Comparison of ENCODE assay signal across 21 cellular contexts in the genomic region with DNA sequence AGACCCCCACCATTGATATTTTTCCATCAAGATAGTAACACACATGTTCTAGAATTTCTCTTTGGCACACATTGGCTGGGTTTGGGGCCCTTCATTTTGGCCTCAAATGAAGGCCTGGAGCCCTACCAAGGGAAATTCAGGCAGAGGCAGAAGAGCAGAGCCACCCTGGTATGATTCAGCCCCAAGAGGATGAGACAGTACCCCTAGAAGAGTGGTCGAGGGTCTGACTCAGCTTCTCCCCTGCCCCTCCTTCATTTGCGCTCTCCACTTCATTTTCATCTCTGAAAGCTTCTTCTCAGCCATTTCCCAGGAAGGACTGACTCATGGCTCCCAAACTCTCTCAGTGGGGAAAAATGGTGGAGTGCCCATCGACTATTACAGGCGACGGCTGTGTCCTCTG. TPM values are rescaled to one million over a fixed set of nuclear protein-coding genes. Genes with fewer than 3 reads are reported as not detected.
DNase-seq lines count a peak whose midpoint lies in the region; ATAC-seq and TF ChIP-seq lines count a peak whose summit lies in the region.
"Had no signal": no experiment of that assay in that cellular context is flagged by ENCODE, and none has a peak within 500 bp of the region (broad histone marks: within the 10 kb centered on the region; RNA-seq: fewer than 3 reads in every experiment).

No MANE protein-coding gene starts in this region.

- no peak for TF ChIP-seq CTCF in coronary artery (IDR thresholded peaks at IDR 0.05)

- intact Hi-C loops in CD4-positive, alpha-beta memory T cell (cut with micrococcal nuclease) = no loop called here

- peaks cover 21% of the 10 kb centered on the region for H3K4me1 ChIP-seq in CD4-positive, alpha-beta memory T cell (ENCODE audit: insufficient read depth, low read length)

- no peaks in the 10 kb centered on the region for H3K27me3 Mint-ChIP-seq in activated naive CD8-positive, alpha-beta T cell treated with anti-CD3 and anti-CD28 coated beads, Interleukin-2, amount 50 U/mL, for 24 hours
- no peaks in the 10 kb centered on the region for H3K27me3 Mint-ChIP-seq in activated naive CD8-positive, alpha-beta T cell treated with anti-CD3 and anti-CD28 coated beads for 36 hours
- H3K27me3 Mint-ChIP-seq in CD4-positive, alpha-beta memory T cell = no peaks in the 10 kb centered on the region
- H3K27me3 Mint-ChIP-seq: B cell had no signal

- no peak overlapping the region for H3K27ac Mint-ChIP-seq in activated naive CD8-positive, alpha-beta T cell treated with anti-CD3 and anti-CD28 coated beads, Interleukin-2, amount 50 U/mL, for 24 hours
- H3K27ac Mint-ChIP-seq in activated naive CD8-positive, alpha-beta T cell treated with anti-CD3 and anti-CD28 coated beads for 36 hours = no peak overlapping the region
- H3K27ac Mint-ChIP-seq in CD4-positive, alpha-beta memory T cell = no peak overlapping the region
- H3K27ac Mint-ChIP-seq: B cell; CD8-positive, alpha-beta memory T cell; GM23338; HFFc6 had no signal

- H3K4me3 Mint-ChIP-seq in activated naive CD8-positive, alpha-beta T cell treated with anti-CD3 and anti-CD28 coated beads, Interleukin-2, amount 50 U/mL, for 24 hours = no peak overlapping the region
- H3K4me3 Mint-ChIP-seq in activated naive CD8-positive, alpha-beta T cell treated with anti-CD3 and anti-CD28 coated beads for 36 hours = no peak overlapping the region
- H3K4me3 Mint-ChIP-seq in CD4-positive, alpha-beta memory T cell = no peak overlapping the region
- H3K4me3 Mint-ChIP-seq: B cell; CD8-positive, alpha-beta memory T cell; GM23338; HFFc6 had no signal

- no peaks in the 10 kb centered on the region for H3K27me3 ChIP-seq in CD4-positive, alpha-beta memory T cell (ENCODE audit: insufficient read depth, low read length)
- H3K27me3 ChIP-seq: BLaER1 treated with 17β-estradiol and CSF1 and Interleukin-3, amounts not matched to agents 10 nM and 100 nM had no signal

- H3K9me3 ChIP-seq in CD4-positive, alpha-beta memory T cell (ENCODE audit: control insufficient read depth in 1 of 2, low read length in 2 of 2) = no peaks in the 10 kb centered on the region
- H3K9me3 ChIP-seq: BLaER1 treated with 17β-estradiol and CSF1 and Interleukin-3, amounts not matched to agents 10 nM and 100 nM had no signal

- CTCF ChIA-PET in CD4-positive, alpha-beta memory T cell (lab: Charles Lee; ENCODE audit: partially characterized antibody) = no interaction called here

- H3K36me3 Mint-ChIP-seq in activated naive CD8-positive, alpha-beta T cell treated with anti-CD3 and anti-CD28 coated beads, Interleukin-2, amount 50 U/mL, for 24 hours (ENCODE audit: low read depth) = no peaks in the 10 kb centered on the region
- no peaks in the 10 kb centered on the region for H3K36me3 Mint-ChIP-seq in activated naive CD8-positive, alpha-beta T cell treated with anti-CD3 and anti-CD28 coated beads for 36 hours
- H3K36me3 Mint-ChIP-seq in CD4-positive, alpha-beta memory T cell = no peaks in the 10 kb centered on the region
- H3K36me3 Mint-ChIP-seq: CD8-positive, alpha-beta memory T cell had no signal

- no peaks in the 10 kb centered on the region for H3K9me3 Mint-ChIP-seq in activated naive CD8-positive, alpha-beta T cell treated with anti-CD3 and anti-CD28 coated beads, Interleukin-2, amount 50 U/mL, for 24 hours
- H3K9me3 Mint-ChIP-seq in activated naive CD8-positive, alpha-beta T cell treated with anti-CD3 and anti-CD28 coated beads for 36 hours = no peaks in the 10 kb centered on the region
- peaks cover 0 to 1% (median 0%) of the 10 kb centered on the region in 8 donors for H3K9me3 Mint-ChIP-seq in CD4-positive, alpha-beta memory T cell
- H3K9me3 Mint-ChIP-seq: CD8-positive, alpha-beta memory T cell; GM23338; HFFc6 had no signal

- ATAC-seq in activated naive CD8-positive, alpha-beta T cell treated with anti-CD3 and anti-CD28 coated beads, Interleukin-2, amount 50 U/mL, for 24 hours = peak; percentile 65
- ATAC-seq in HG03025 (IDR thresholded peaks at IDR 0.05; ENCODE audit: low FRiP score, unreplicated experiment) = no peak
- ATAC-seq: GM23338, HCT116, HepG2 had no signal

- no peaks in the 10 kb centered on the region for H3K36me3 ChIP-seq in CD4-positive, alpha-beta memory T cell (ENCODE audit: insufficient read depth, low read length)
- H3K36me3 ChIP-seq: BLaER1 treated with 17β-estradiol and CSF1 and Interleukin-3, amounts not matched to agents 10 nM and 100 nM had no signal

- peaks cover 26% of the 10 kb centered on the region for H3K4me1 Mint-ChIP-seq in activated naive CD8-positive, alpha-beta T cell treated with anti-CD3 and anti-CD28 coated beads, Interleukin-2, amount 50 U/mL, for 24 hours
- H3K4me1 Mint-ChIP-seq in activated naive CD8-positive, alpha-beta T cell treated with anti-CD3 and anti-CD28 coated beads for 36 hours = peaks cover 5% of the 10 kb centered on the region
- H3K4me1 Mint-ChIP-seq in CD4-positive, alpha-beta memory T cell = peaks cover 15 to 25% (median 21%) of the 10 kb centered on the region in 4 donors
- H3K4me1 Mint-ChIP-seq: B cell, GM23338 had no signal

- no peak overlapping the region for H3K4me3 ChIP-seq in coronary artery
- no peak overlapping the region for H3K4me3 ChIP-seq in CD4-positive, alpha-beta memory T cell (ENCODE audit: low read length in 2 of 2)
- H3K4me3 ChIP-seq: BLaER1 treated with 17β-estradiol and CSF1 and Interleukin-3, amounts not matched to agents 10 nM and 100 nM; GM23338 had no signal

- DNase-seq in activated naive CD8-positive, alpha-beta T cell treated with anti-CD3 and anti-CD28 coated beads, Interleukin-2, amount 50 U/mL, for 24 hours = no peak
- no peak for DNase-seq in activated naive CD8-positive, alpha-beta T cell treated with anti-CD3 and anti-CD28 coated beads for 36 hours
- DNase-seq in HT1080 (ENCODE audit: low read depth) (peak; percentile 25), RPMI7951 (ENCODE audit: low read depth) (peak; percentile 17), coronary artery (ENCODE audit: low spot score) (no peak)
- no peak for DNase-seq in CD4-positive, alpha-beta memory T cell
- DNase-seq: 8988T; CD8-positive, alpha-beta memory T cell; COR-L47; DMS 273 treated with DMSO at 0.1 percent for 48 hours; DMS53; DND-41; GDM1; H7; HFFc6 had no signal

- POLR2A ChIA-PET in CD4-positive, alpha-beta memory T cell (lab: Charles Lee; ENCODE audit: partially characterized antibody) = interaction anchor here (0.7 kb wide), 1 partner anchor 9 kb away, joined by 4 read pairs; no protein-coding TSS in a partner anchor

- no peak overlapping the region for H3K27ac ChIP-seq in coronary artery
- H3K27ac ChIP-seq in CD4-positive, alpha-beta memory T cell (ENCODE audit: low read depth, low read length) = no peak overlapping the region
- H3K27ac ChIP-seq: BLaER1 treated with 17β-estradiol and CSF1 and Interleukin-3, amounts not matched to agents 10 nM and 100 nM had no signal

RNA-seq across cellular contexts. Expression of gene MAMLD1, which starts 43.4 kb away (rescaled TPM):
- total RNA-seq in activated naive CD8-positive, alpha-beta T cell treated with anti-CD3 and anti-CD28 coated beads for 36 hours = under 1 TPM; 0.48 to 0.91 TPM
- 1.7 and 3.0 TPM in 2 replicates for total RNA-seq in HT1080 (2014; rRNA removed; shearing (Covaris generic))
- polyA plus RNA-seq in HT1080 (2015; cell fraction: cytosol; rRNA removed) = 6.1 and 6.7 TPM in 2 replicates
- 8.1 and 8.8 TPM in 2 replicates for polyA plus RNA-seq in HT1080 (2015; cell fraction: nucleus; rRNA removed)
- 3.4 and 5.2 TPM in 2 replicates for total RNA-seq in RPMI7951 (2014; rRNA removed; shearing (Covaris generic))
- total RNA-seq in CD4-positive, alpha-beta memory T cell = 1 to 10 TPM; 1.1 to 1.4 TPM
- polyA plus RNA-seq in CD4-positive, alpha-beta memory T cell = 1 to 10 TPM in 1 of 2 donors, under 1 TPM in 1; 0.43 to 2.0 TPM
- total RNA-seq: HepG2 had no signal
- polyA plus RNA-seq: HepG2 had no signal

Comparison
In these comparisons a context has a peak if more than half of its experiments do, and no peak if none do; other contexts are left out.
1. DNase-seq: peak in HT1080 (single experiment) and RPMI7951 (single experiment); none in activated naive CD8-positive, alpha-beta T cell treated with anti-CD3 and anti-CD28 coated beads, Interleukin-2, amount 50 U/mL, for 24 hours (single experiment), activated naive CD8-positive, alpha-beta T cell treated with anti-CD3 and anti-CD28 coated beads for 36 hours (single experiment), coronary artery (single experiment) and CD4-positive, alpha-beta memory T cell (0 of 5).